22 cellular contexts compared by ENCODE assay signal in genomic region chr1:52454111-52454510, GRCh38. TPM values are rescaled to one million over a fixed set of nuclear protein-coding genes. Genes with fewer than 3 reads are reported as not detected.
DNase-seq lines count a peak whose midpoint lies in the region; TF ChIP-seq lines count a peak whose summit lies in the region.
"Had no signal": no experiment of that assay in that cellular context is flagged by ENCODE, and none has a peak within 500 bp of the region (broad histone marks: within the 10 kb centered on the region; RNA-seq: fewer than 3 reads in every experiment).

No MANE protein-coding gene starts in this region.

- H3K4me1 ChIP-seq in HUES48 (ENCODE audit: control insufficient read depth, insufficient read depth, low read length) (peaks cover 15% of the 10 kb centered on the region), iPS-20b (ENCODE audit: insufficient read depth, low read length) (peaks cover 12% of the 10 kb centered on the region), PC-9 (replicated peaks; ENCODE audit: insufficient read depth) (no peaks in the 10 kb centered on the region)
- H3K4me1 ChIP-seq: BE2C had no signal

- CTCF ChIA-PET in PC-9 (lab: Charles Lee): no interaction called here

- H3K9me3 ChIP-seq in HUES48 (ENCODE audit: control insufficient read depth, insufficient read depth, low read length): no peaks in the 10 kb centered on the region
- no peaks in the 10 kb centered on the region for H3K9me3 ChIP-seq in SK-N-MC (ENCODE audit: low read depth, low read length)
- no peaks in the 10 kb centered on the region for H3K9me3 ChIP-seq in iPS-20b (ENCODE audit: insufficient read depth, low read depth, low read length)
- no peaks in the 10 kb centered on the region for H3K9me3 ChIP-seq in PC-9 (ENCODE audit: insufficient read depth, low read depth)
- H3K9me3 ChIP-seq: BE2C had no signal

- H3K4me3 ChIP-seq in HUES48 (ENCODE audit: low read depth, low read length) (no peak overlapping the region), SK-N-MC (no peak overlapping the region), iPS-20b (ENCODE audit: low read length) (peak overlapping the region; percentile 23; the same call in 1 of the 2 replicates), PC-9 (no peak overlapping the region)
- H3K4me3 ChIP-seq: GM12878 had no signal

- TF ChIP-seq CTCF in chondrocyte (IDR thresholded peaks at IDR 0.05): no peak
- TF ChIP-seq CTCF in PC-9 (conservative IDR thresholded peaks at IDR 0.05): no peak

- H3K9ac ChIP-seq in HUES48 (ENCODE audit: low read depth, low read length) (peak overlapping the region; percentile 11; the same call in 1 of the 2 replicates), SK-N-MC (ENCODE audit: insufficient read length) (no peak overlapping the region), iPS-20b (ENCODE audit: low read depth, low read length) (peak overlapping the region; percentile 56; the same call in 1 of the 2 replicates)

- DNase-seq in SK-N-MC (ENCODE audit: low read depth, low spot score): no peak
- DNase-seq in chondrocyte (ENCODE audit: low spot score): no peak
- no peak for DNase-seq in retina
- DNase-seq in NCI-H1417 (lab: John Stamatoyannopoulos, UW): no peak
- DNase-seq in PC-9: no peak
- DNase-seq in activated gamma-delta T cell (lab: John Stamatoyannopoulos, UW): no peak
- DNase-seq: ACHN; BE2C; C1 segment of cervical spinal cord; CD4-positive, CD25-positive, alpha-beta regulatory T cell; CD8-positive, alpha-beta memory T cell; COR-L47; DMS 273 treated with DMSO at 0.1 percent for 48 hours; DMS53; DND-41; EL; HCEC 1CT had no signal

- BruUV-seq in PC-9 (replicated peaks; lab: Mats Ljungman, UMichigan): no TSS peak

- POLR2A ChIA-PET in PC-9 (lab: Charles Lee; ENCODE audit: unreplicated experiment): interaction anchor here (0.6 kb wide), 1 partner anchor 768 kb away, joined by 7 read pairs; no protein-coding TSS in a partner anchor

- H3K9me3 Mint-ChIP-seq in chondrocyte (ENCODE audit: low read depth): no peaks in the 10 kb centered on the region
- H3K9me3 Mint-ChIP-seq: CD4-positive, CD25-positive, alpha-beta regulatory T cell; CD8-positive, alpha-beta memory T cell; IgD-negative memory B cell had no signal

- H3K27me3 Mint-ChIP-seq in chondrocyte (ENCODE audit: low read depth): no peaks in the 10 kb centered on the region
- H3K27me3 Mint-ChIP-seq: CD4-positive, CD25-positive, alpha-beta regulatory T cell; CD8-positive, alpha-beta memory T cell; IgD-negative memory B cell had no signal

- H3K36me3 ChIP-seq in HUES48 (ENCODE audit: control insufficient read depth, insufficient read depth, low read length) (0 out of 2 replicates have a peak, but pooled peaks cover 5% of the 10 kb centered on the region), SK-N-MC (ENCODE audit: insufficient read depth, low read length) (peaks cover 6% of the 10 kb centered on the region; the same call in 1 of the 2 replicates), iPS-20b (ENCODE audit: insufficient read depth, low read depth, low read length) (peaks cover 19% of the 10 kb centered on the region), PC-9 (ENCODE audit: low read depth) (no peaks in the 10 kb centered on the region)
- H3K36me3 ChIP-seq: BE2C had no signal

- peak overlapping the region; percentile 75 for H3K27ac Mint-ChIP-seq in chondrocyte (ENCODE audit: unreplicated experiment)
- H3K27ac Mint-ChIP-seq: IgD-negative memory B cell had no signal

- H3K9me2 ChIP-seq in PC-9 (ENCODE audit: insufficient read depth): no peaks in the 10 kb centered on the region

- H3K27ac ChIP-seq in HUES48 (ENCODE audit: low read depth, low read length): peak overlapping the region; percentile 75
- 0 out of 2 replicates have a peak overlapping the region, but pooled peaks have one; percentile 22 for H3K27ac ChIP-seq in SK-N-MC
- peak overlapping the region; percentile 48 for H3K27ac ChIP-seq in iPS-20b (ENCODE audit: low read length)
- no peak overlapping the region for H3K27ac ChIP-seq in PC-9
- H3K27ac ChIP-seq: HL-60 had no signal

- H2AFZ ChIP-seq in PC-9: no peak overlapping the region

- no peaks in the 10 kb centered on the region for H4K20me1 ChIP-seq in PC-9 (ENCODE audit: insufficient read depth)

- H3K4me1 Mint-ChIP-seq in chondrocyte (ENCODE audit: low read depth): peaks cover 8% of the 10 kb centered on the region
- H3K4me1 Mint-ChIP-seq: IgD-negative memory B cell had no signal

- no peak overlapping the region for H3K4me3 Mint-ChIP-seq in chondrocyte (ENCODE audit: unreplicated experiment)
- H3K4me3 Mint-ChIP-seq: CD4-positive, CD25-positive, alpha-beta regulatory T cell; CD8-positive, alpha-beta memory T cell; IgD-negative memory B cell had no signal

- no peak overlapping the region for H3K4me2 ChIP-seq in PC-9

- H3K27me3 ChIP-seq in HUES48 (ENCODE audit: control insufficient read depth, insufficient read depth, low read length) (no peaks in the 10 kb centered on the region), iPS-20b (ENCODE audit: insufficient read depth, low read length) (no peaks in the 10 kb centered on the region), PC-9 (ENCODE audit: insufficient read depth, low read depth) (no peaks in the 10 kb centered on the region)
- H3K27me3 ChIP-seq: BE2C had no signal

- no peaks in the 10 kb centered on the region for H3F3A ChIP-seq in PC-9 (ENCODE audit: insufficient read depth, low read depth)

- intact Hi-C loops in PC-9 (cut with micrococcal nuclease; ENCODE audit: unreplicated experiment): no loop called here

- no peaks in the 10 kb centered on the region for H3K79me2 ChIP-seq in PC-9 (ENCODE audit: low read depth)

- peaks cover 15% of the 10 kb centered on the region for H3K36me3 Mint-ChIP-seq in chondrocyte (ENCODE audit: low read depth)

RNA-seq across cellular contexts. Expression of gene PRPF38A, which starts 49.7 kb away (rescaled TPM):
- total RNA-seq in chondrocyte: 26.1 to 32.8 TPM (median 26.4 TPM) in 3 replicates
- 57.2 and 59.2 TPM in 2 replicates for total RNA-seq in PC-9 (2021)

RNA-seq across cellular contexts. Expression of gene ORC1, which starts 49.9 kb away (rescaled TPM):
- total RNA-seq in chondrocyte (0.95 to 5.1 TPM (median 1.2 TPM) in 3 replicates), PC-9 (2021) (17.6 and 21.2 TPM in 2 replicates)
